In genomic region chr6:170127151-170127550, GRCh38 we compare ENCODE assay signal across 24 cellular contexts.
DNase-seq lines count a peak whose midpoint lies in the region; ATAC-seq and TF ChIP-seq lines count a peak whose summit lies in the region.
"Had no signal": no experiment of that assay in that cellular context is flagged by ENCODE, and none has a peak within 500 bp of the region (broad histone marks: within the 10 kb centered on the region; RNA-seq: fewer than 3 reads in every experiment).

No MANE protein-coding gene starts in this region.

- H3K36me3 ChIP-seq in colonic mucosa (no peaks in the 10 kb centered on the region), vagina (no peaks in the 10 kb centered on the region)
- H3K36me3 ChIP-seq: neutrophil, thoracic aorta had no signal

- H3K4me1 ChIP-seq in colonic mucosa = no peaks in the 10 kb centered on the region
- peaks cover 11% of the 10 kb centered on the region for H3K4me1 ChIP-seq in vagina

- intact Hi-C loops in colonic mucosa (cut with DNase I) = no loop called here
- intact Hi-C loops in sciatic nerve (cut with DNase I) = no loop called here
- intact Hi-C loops in vagina (cut with DNase I) = no loop called here
- intact Hi-C loops in Right ventricle myocardium inferior (cut with DNase I) = no loop called here

- H3K9me3 ChIP-seq in colonic mucosa (no peaks in the 10 kb centered on the region), vagina (no peaks in the 10 kb centered on the region)
- H3K9me3 ChIP-seq: neutrophil, thoracic aorta had no signal

- no peak for TF ChIP-seq POLR2A in vagina (IDR thresholded peaks at IDR 0.05)

- H3K4me3 ChIP-seq in colonic mucosa = no peak overlapping the region
- no peak overlapping the region for H3K4me3 ChIP-seq in vagina
- H3K4me3 ChIP-seq: thoracic aorta had no signal

- no peak overlapping the region for H3K9ac ChIP-seq in colonic mucosa (ENCODE audit: low read depth in 2 of 2, low read length in 2 of 2)
- H3K9ac ChIP-seq: SK-N-SH had no signal

- TF ChIP-seq CTCF in colonic mucosa (IDR thresholded peaks at IDR 0.05) = no peak
- no peak for TF ChIP-seq CTCF in vagina (IDR thresholded peaks at IDR 0.05)

- H3K27ac ChIP-seq in colonic mucosa (no peak overlapping the region), vagina (no peak overlapping the region)
- H3K27ac ChIP-seq: neutrophil, thoracic aorta, VCaP had no signal

- DNase-seq in activated CD8-positive, alpha-beta memory T cell treated with anti-CD3 and anti-CD28 coated beads for 24 hours = peak; percentile 21
- DNase-seq in activated CD8-positive, alpha-beta memory T cell treated with anti-CD3 and anti-CD28 coated beads, Interleukin-2, amount 50 U/mL, for 4 hours = no peak
- DNase-seq in colonic mucosa (peak; percentile 11), sciatic nerve (ENCODE audit: low spot score) (peak; percentile 34), vagina (ENCODE audit: extremely low spot score in 2 of 2) (peak; percentile 28 to 49), GDM1 (lab: John Stamatoyannopoulos, UW) (no peak), MV-4-11 (lab: John Stamatoyannopoulos, UW) (no peak), Right ventricle myocardium inferior (ENCODE audit: missing footprints) (no peak)
- DNase-seq: 8988T; activated CD4-positive, alpha-beta T cell treated with anti-CD3 and anti-CD28 coated beads, Interleukin-2, amount 10 ng/mL, durations not matched to agents 7 days and 5 days; GF-D8; glutamatergic neuron; Karpas-422; kidney glomerular epithelial cell; NCI-H187; NCI-H69; RPMI8226; SK-N-SH; stimulated activated CD4-positive, alpha-beta T cell treated with anti-CD3 and anti-CD28 coated beads, Interleukin-4, amount 100 ng/mL, for 1 hour; stimulated activated naive CD4-positive, alpha-beta T cell had no signal

- no peak for ATAC-seq in sciatic nerve
- no peak for ATAC-seq in Right ventricle myocardium inferior
- ATAC-seq: CD8-positive, alpha-beta T cell had no signal

- H3K27me3 ChIP-seq in colonic mucosa (no peaks in the 10 kb centered on the region), vagina (no peaks in the 10 kb centered on the region)
- H3K27me3 ChIP-seq: neutrophil had no signal

Comparison
In these comparisons a context has a peak if more than half of its experiments do, and no peak if none do; other contexts are left out.
1. DNase-seq: peak in activated CD8-positive, alpha-beta memory T cell treated with anti-CD3 and anti-CD28 coated beads for 24 hours (single experiment), colonic mucosa (single experiment), sciatic nerve (single experiment) and vagina (2 of 2); none in activated CD8-positive, alpha-beta memory T cell treated with anti-CD3 and anti-CD28 coated beads, Interleukin-2, amount 50 U/mL, for 4 hours (single experiment), GDM1 (single experiment), MV-4-11 (single experiment) and Right ventricle myocardium inferior (single experiment).